8 cellular contexts compared by ENCODE assay signal in genomic region chr9:36470891-36471290, GRCh38.
DNase-seq lines count a peak whose midpoint lies in the region; ATAC-seq and TF ChIP-seq lines count a peak whose summit lies in the region.

No MANE protein-coding gene starts in this region.

- H3K9me3 ChIP-seq in AG04450 (ENCODE audit: control insufficient read depth, insufficient read depth, low read length) = no peaks in the 10 kb centered on the region
- H3K9me3 ChIP-seq in HAP-1 = no peaks in the 10 kb centered on the region

- in situ Hi-C loops in HAP-1 (cut with MboI; ENCODE audit: low sequenced_read_pairs) = no loop called here

- intact Hi-C loops in dendritic cell treated with granulocyte-macrophage colony-stimulating factor and Interleukin-4, amounts not matched to agents 40 ng/mL and 50 ng/mL, for 4 days (cut with micrococcal nuclease) = no loop called here

- no peaks in the 10 kb centered on the region for H3K4me1 ChIP-seq in HAP-1

- POLR2A ChIA-PET in AG04450 (lab: Yijun Ruan, JAX) = interaction anchor here (1.2 kb wide), 1 partner anchor 17 kb away, joined by 4 read pairs; no protein-coding TSS in a partner anchor

- H3K4me1 Mint-ChIP-seq in dendritic cell treated with granulocyte-macrophage colony-stimulating factor and Interleukin-4, amounts not matched to agents 40 ng/mL and 50 ng/mL, for 4 days (ENCODE audit: low read depth) = peaks cover 23% of the 10 kb centered on the region

- peak overlapping the region; percentile 64 for H3K4me3 Mint-ChIP-seq in dendritic cell treated with granulocyte-macrophage colony-stimulating factor and Interleukin-4, amounts not matched to agents 40 ng/mL and 50 ng/mL, for 4 days

- ATAC-seq in GM19328 (IDR thresholded peaks at IDR 0.05; ENCODE audit: unreplicated experiment) = peak; percentile 85
- ATAC-seq in HG03521 (IDR thresholded peaks at IDR 0.05; ENCODE audit: unreplicated experiment) = peak; percentile 84

- CTCF ChIA-PET in AG04450 (lab: Charles Lee) = interaction anchor here (1.5 to 2.0 kb wide), 2 partner anchors 21 to 85 kb away, joined by 5 to 7 read pairs; no protein-coding TSS in a partner anchor

- no peaks in the 10 kb centered on the region for H3K9me3 Mint-ChIP-seq in dendritic cell treated with granulocyte-macrophage colony-stimulating factor and Interleukin-4, amounts not matched to agents 40 ng/mL and 50 ng/mL, for 4 days

- H3K27me3 Mint-ChIP-seq in dendritic cell treated with granulocyte-macrophage colony-stimulating factor and Interleukin-4, amounts not matched to agents 40 ng/mL and 50 ng/mL, for 4 days = no peaks in the 10 kb centered on the region

- peak overlapping the region; percentile 79 for H3K27ac Mint-ChIP-seq in dendritic cell treated with granulocyte-macrophage colony-stimulating factor and Interleukin-4, amounts not matched to agents 40 ng/mL and 50 ng/mL, for 4 days

- no peak for TF ChIP-seq CTCF in AG04450 (IDR thresholded peaks at IDR 0.05; ENCODE audit: low read depth, low read length)

- DNase-seq in AG04450 (ENCODE audit: low read depth, low spot score) (peak; percentile 33), mucosa of gallbladder (ENCODE audit: low spot score) (peak; percentile 45), stromal cell of bone marrow (ENCODE audit: low read depth) (peak; percentile 61), HAP-1 (ENCODE audit: low spot score in 2 of 2) (no peak)
- peak; percentile 46 for DNase-seq in activated CD4-positive, CD25-positive, alpha-beta regulatory T cell treated with anti-CD3 and anti-CD28 coated beads, Interleukin-2, amount 50 U/mL, for 72 hours

- H3K36me3 ChIP-seq in HAP-1 (replicated peaks) = no peaks in the 10 kb centered on the region

- peak overlapping the region; percentile 68 for H3K27ac ChIP-seq in AG04450 (ENCODE audit: low read depth, low read length)

- peaks cover 4% of the 10 kb centered on the region for H3K36me3 Mint-ChIP-seq in dendritic cell treated with granulocyte-macrophage colony-stimulating factor and Interleukin-4, amounts not matched to agents 40 ng/mL and 50 ng/mL, for 4 days (ENCODE audit: low read depth)

- H3K27me3 ChIP-seq in AG04450 (ENCODE audit: control insufficient read depth, insufficient read depth, low read length) = no peaks in the 10 kb centered on the region
- H3K27me3 ChIP-seq in HAP-1 (ENCODE audit: low read depth) = no peaks in the 10 kb centered on the region

- H3K4me3 ChIP-seq in AG04450 (ENCODE audit: low read depth, low read length) = peak overlapping the region; percentile 53
- H3K4me3 ChIP-seq in HAP-1 = no peak overlapping the region

Comparison
In these comparisons a context has a peak if more than half of its experiments do, and no peak if none do; other contexts are left out.
1. DNase-seq: peak in AG04450 (single experiment), activated CD4-positive, CD25-positive, alpha-beta regulatory T cell treated with anti-CD3 and anti-CD28 coated beads, Interleukin-2, amount 50 U/mL, for 72 hours (single experiment), mucosa of gallbladder (single experiment) and stromal cell of bone marrow (single experiment); none in HAP-1 (0 of 2).